In the genomic region with DNA sequence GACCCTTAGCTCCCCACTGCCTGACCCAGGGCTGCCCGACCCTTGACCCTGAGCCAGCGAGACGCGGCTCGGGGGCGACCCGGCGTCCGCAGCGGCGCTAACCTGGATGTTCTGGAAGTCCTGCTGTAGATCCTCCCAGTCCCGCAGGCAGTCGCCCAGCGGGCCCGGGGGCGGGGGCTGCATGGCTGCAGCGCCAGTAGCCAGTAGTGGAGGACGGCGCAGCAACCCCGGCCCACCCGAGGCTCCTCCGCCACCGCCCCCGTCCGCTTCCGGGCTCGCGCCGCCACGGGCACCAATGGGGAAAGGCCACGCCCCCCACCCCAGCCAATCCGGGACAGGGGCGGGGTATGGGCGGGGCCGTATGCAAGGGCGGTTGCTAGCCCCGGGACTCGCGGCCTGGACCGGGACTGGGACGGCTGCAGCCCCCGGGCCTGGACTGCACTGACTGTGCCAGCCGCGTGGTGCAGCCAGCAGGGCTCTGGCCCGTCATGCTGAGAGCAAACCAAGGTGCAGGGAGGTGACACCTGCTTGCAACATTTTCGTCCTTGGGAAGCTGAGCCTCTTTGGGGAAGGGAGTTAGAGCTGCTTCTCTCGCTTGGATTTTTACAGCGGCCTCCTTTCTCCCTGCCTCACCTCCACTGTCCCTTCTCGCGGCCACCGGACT, we compare ENCODE assay signal across 8 cellular contexts. TPM values are rescaled to one million over a fixed set of nuclear protein-coding genes. Genes with fewer than 3 reads are reported as not detected.
DNase-seq lines count a peak whose midpoint lies in the region; ATAC-seq, FAIRE-seq and TF ChIP-seq lines count a peak whose summit lies in the region.

TMEM120A (minus strand) TSS at position 208 of the 664 bp plus-strand sequence; CDS start at position 183, 25 bp downstream.

- TF ChIP-seq POLR2A in thyroid gland (IDR thresholded peaks at IDR 0.05): peak in 1 of 2 donors; percentile 75

- no peak for FAIRE-seq in pancreas (lab: Jason Lieb, UNC)

- H3K4me3 ChIP-seq in SU-DHL-6 (ENCODE audit: insufficient read depth, low read length, poor library complexity, severe bottlenecking) (peak within 1 kb of the TSS; percentile 93), pancreas (peak within 1 kb of the TSS; percentile 60 to 92 (median 76)), thyroid gland (replicated peaks in 1 of 3) (peak within 1 kb of the TSS; percentile 49 to 81 (median 56))

- H3K9me3 ChIP-seq in SU-DHL-6 (ENCODE audit: insufficient read depth, low read length): no peaks in the 10 kb centered on the region
- H3K9me3 ChIP-seq in pancreas: no peaks in the 10 kb centered on the region
- H3K9me3 ChIP-seq in thyroid gland: no peaks in the 10 kb centered on the region

- H3K4me1 Mint-ChIP-seq in activated naive CD8-positive, alpha-beta T cell treated with anti-CD3 and anti-CD28 coated beads, Interleukin-2, amount 10 ng/mL, durations not matched to agents 7 days and 5 days: peaks cover 15% of the 10 kb centered on the region

- H2AFZ ChIP-seq in SU-DHL-6 (ENCODE audit: low read depth, low read length, severe bottlenecking): peak within 1 kb of the TSS; percentile 96

- H3K36me3 ChIP-seq in SU-DHL-6 (ENCODE audit: low read length) (no peaks in the 10 kb centered on the region), pancreas (no peaks in the 10 kb centered on the region), thyroid gland (no peaks in the 10 kb centered on the region)

- H3K4me1 ChIP-seq in pancreas (peaks cover 0 to 9% (median 0%) of the 10 kb centered on the region in 3 donors), thyroid gland (peaks cover 23 to 29% of the 10 kb centered on the region in 2 donors)

- H3K9me3 Mint-ChIP-seq in activated naive CD8-positive, alpha-beta T cell treated with anti-CD3 and anti-CD28 coated beads, Interleukin-2, amount 10 ng/mL, durations not matched to agents 7 days and 5 days: no peaks in the 10 kb centered on the region

- H3K27me3 ChIP-seq in SU-DHL-6 (ENCODE audit: low read length) (no peaks in the 10 kb centered on the region), pancreas (no peaks in the 10 kb centered on the region), thyroid gland (no peaks in the 10 kb centered on the region)

- peak within 1 kb of the TSS; percentile 77 for H3K27ac Mint-ChIP-seq in activated naive CD8-positive, alpha-beta T cell treated with anti-CD3 and anti-CD28 coated beads, Interleukin-2, amount 10 ng/mL, durations not matched to agents 7 days and 5 days

- ATAC-seq in HG02763 (IDR thresholded peaks at IDR 0.05; ENCODE audit: unreplicated experiment): peak; percentile 94
- ATAC-seq in activated naive CD8-positive, alpha-beta T cell treated with anti-CD3 and anti-CD28 coated beads, Interleukin-2, amount 10 ng/mL, durations not matched to agents 7 days and 5 days (ENCODE audit: low read depth): peak; percentile 96
- peak; percentile 95 for ATAC-seq in Right ventricle myocardium inferior
- peak; percentile 94 to 97 (median 94) for ATAC-seq in pancreas

- POLR2A ChIA-PET in activated naive CD8-positive, alpha-beta T cell treated with anti-CD3 and anti-CD28 coated beads, Interleukin-2, amount 10 ng/mL, durations not matched to agents 7 days and 5 days (lab: Charles Lee): interaction anchor here (1.3 kb wide), 1 partner anchor 79 kb away, joined by 7 read pairs; the partner anchor contains the start of gene POR

- H3K4me2 ChIP-seq in SU-DHL-6 (ENCODE audit: low read depth, low read length, poor library complexity, severe bottlenecking): peak within 1 kb of the TSS; percentile 86

- WGBS in pancreas, 2 donors: 1% methylated on average over 32 to 51 of the region's 51 CpGs
- WGBS in thyroid gland, 2 donors: 2 to 19% methylated on average over 7 to 13 of the region's 51 CpGs

- TF ChIP-seq CTCF in GM12874 (IDR thresholded peaks at IDR 0.05; ENCODE audit: insufficient read depth, low read depth, low read length): 0 out of 2 replicates have a peak, but pooled peaks have one; percentile 2
- no peak for TF ChIP-seq CTCF in SU-DHL-6 (IDR thresholded peaks at IDR 0.05; ENCODE audit: insufficient read depth, low read length, poor library complexity, severe bottlenecking)
- TF ChIP-seq CTCF in pancreas (IDR thresholded peaks at IDR 0.05): no peak
- TF ChIP-seq CTCF in thyroid gland (IDR thresholded peaks at IDR 0.05): peak in 2 of 6 experiments; percentile 24 to 33

- H3F3A ChIP-seq in SU-DHL-6 (ENCODE audit: insufficient read depth): 0 out of 2 replicates have a peak, but pooled peaks cover 3% of the 10 kb centered on the region

- intact Hi-C loops in Right ventricle myocardium inferior (cut with DNase I): loop anchor here (2.0 to 10.0 kb wide), 4 partner anchors 32 to 120 kb away; partner anchors contain the start of genes MDH2, POR, RHBDD2 and STYXL1
- intact Hi-C loops in pancreas (cut with DNase I): no loop called here
- intact Hi-C loops in thyroid gland (cut with DNase I): loop anchor here (5.0 kb wide), 2 partner anchors 77 to 112 kb away; partner anchors contain the start of gene POR

- peak within 1 kb of the TSS; percentile 77 for H3K9ac ChIP-seq in SU-DHL-6 (ENCODE audit: low read length)

- H3K4me3 Mint-ChIP-seq in activated naive CD8-positive, alpha-beta T cell treated with anti-CD3 and anti-CD28 coated beads, Interleukin-2, amount 10 ng/mL, durations not matched to agents 7 days and 5 days: peak within 1 kb of the TSS; percentile 73

- peaks cover 25% of the 10 kb centered on the region for H3K36me3 Mint-ChIP-seq in activated naive CD8-positive, alpha-beta T cell treated with anti-CD3 and anti-CD28 coated beads, Interleukin-2, amount 10 ng/mL, durations not matched to agents 7 days and 5 days

- H4K20me1 ChIP-seq in SU-DHL-6 (ENCODE audit: low read depth, low read length): no peaks in the 10 kb centered on the region

- H3K27ac ChIP-seq in SU-DHL-6 (ENCODE audit: low read depth, low read length) (no peak within 1 kb of the TSS), pancreas (peak within 1 kb of the TSS; percentile 83 to 91 (median 87)), thyroid gland (peak within 1 kb of the TSS; percentile 70 to 90 (median 84))

- H3K79me2 ChIP-seq in SU-DHL-6 (ENCODE audit: insufficient read depth, low read length): no peaks in the 10 kb centered on the region

- DNase-seq in NCI-H1417 (lab: John Stamatoyannopoulos, UW) (peak; percentile 91 to 94 (median 93)), Right ventricle myocardium inferior (ENCODE audit: missing footprints) (peak; percentile 99), pancreas (peak; percentile 95 to 99 (median 97)), thyroid gland (peak; percentile 97)
- peak; percentile 98 for DNase-seq in activated naive CD8-positive, alpha-beta T cell treated with anti-CD3 and anti-CD28 coated beads, Interleukin-2, amount 10 ng/mL, durations not matched to agents 7 days and 5 days

- H3K27me3 Mint-ChIP-seq in activated naive CD8-positive, alpha-beta T cell treated with anti-CD3 and anti-CD28 coated beads, Interleukin-2, amount 10 ng/mL, durations not matched to agents 7 days and 5 days: no peaks in the 10 kb centered on the region

- no peaks in the 10 kb centered on the region for H3K9me2 ChIP-seq in SU-DHL-6 (replicated peaks; ENCODE audit: insufficient read depth, low read length)

RNA-seq across cellular contexts. Expression of gene TMEM120A, which starts in this region (rescaled TPM):
- total RNA-seq in activated naive CD8-positive, alpha-beta T cell treated with anti-CD3 and anti-CD28 coated beads, Interleukin-2, amount 10 ng/mL, durations not matched to agents 7 days and 5 days: 10 to 100 TPM; 25.5 to 27.7 TPM
- total RNA-seq in Right ventricle myocardium inferior: 109 TPM
- 10 to 100 TPM; 29.5 to 38.7 (median 33.6) TPM for total RNA-seq in pancreas
- 10 to 100 TPM; 71.8 to 72.0 TPM for polyA plus RNA-seq in pancreas
- 10 to 100 TPM; 25.4 to 38.2 (median 34.9) TPM for total RNA-seq in thyroid gland

Comparison
In these comparisons a context has a peak if more than half of its experiments do, and no peak if none do; other contexts are left out.
1. intact Hi-C loops: an anchor here in Right ventricle myocardium inferior (2.0 to 10.0 kb wide) and thyroid gland (5.0 kb wide); none called in pancreas.